Comparison of ENCODE assay signal across 8 cellular contexts in genomic region chr12:108732489-108732888, GRCh38. TPM values are rescaled to one million over a fixed set of nuclear protein-coding genes. Genes with fewer than 3 reads are reported as not detected.
A peak's percentile ranks its signal among the peaks of the same experiment; 100 is the strongest.
DNase-seq lines count a peak whose midpoint lies in the region; ATAC-seq, FAIRE-seq and TF ChIP-seq lines count a peak whose summit lies in the region.

No MANE protein-coding gene starts in this region.

- H3K4me2 ChIP-seq in A549 = peak overlapping the region; percentile 71

- no peaks in the 10 kb centered on the region for H3K9me3 ChIP-seq in A549
- H3K9me3 ChIP-seq in HUES6 (ENCODE audit: control insufficient read depth, insufficient read depth, low read depth, low read length) = no peaks in the 10 kb centered on the region
- H3K9me3 ChIP-seq in muscle layer of colon (ENCODE audit: low read length) = no peaks in the 10 kb centered on the region

- WGBS in A549 (ENCODE audit: missing lambda C conversion rate) = 43% methylated on average over 6 of the region's 6 CpGs

- peak overlapping the region; percentile 50 for H3K9ac ChIP-seq in HUES6 (ENCODE audit: low read length)
- peak overlapping the region; percentile 49 for H3K9ac ChIP-seq in muscle layer of colon (ENCODE audit: low read length)

- CTCF ChIA-PET in A549 (lab: Yijun Ruan, JAX) = interaction anchor here (1.1 to 4.9 kb wide), 6 partner anchors 11 to 73 kb away, joined by 3 to 24 read pairs (median 4); no protein-coding TSS in a partner anchor

- H3K27me3 ChIP-seq in HUES6 (ENCODE audit: control insufficient read depth, insufficient read depth, low read length) = no peaks in the 10 kb centered on the region
- H3K27me3 ChIP-seq in muscle layer of colon (ENCODE audit: control insufficient read depth in 1 of 2, insufficient read depth in 2 of 2, low read length in 2 of 2) = no peaks in the 10 kb centered on the region

- TF ChIP-seq POLR2A in A549 (IDR thresholded peaks at IDR 0.05; ENCODE audit: low read length) = no peak

- H3K27ac ChIP-seq in A549 (peak overlapping the region; percentile 87 to 98), HUES6 (ENCODE audit: low read depth, low read length) (peak overlapping the region; percentile 35), caudate nucleus (ENCODE audit: low read depth, low read length) (peak overlapping the region; percentile 98), muscle layer of colon (ENCODE audit: low read depth, low read length) (peak overlapping the region; percentile 78)

- no peak for TF ChIP-seq RAD21 in A549 (conservative IDR thresholded peaks at IDR 0.05 in 1 of 2, IDR thresholded peaks at IDR 0.05 in 1 of 2)

- TF ChIP-seq EP300 in A549 (IDR thresholded peaks at IDR 0.05) = no peak

- H3K4me3 ChIP-seq in A549 (peak overlapping the region; percentile 36), HUES6 (ENCODE audit: low read depth, low read length) (peak overlapping the region; percentile 76), muscle layer of colon (ENCODE audit: low read depth in 1 of 2, low read length in 2 of 2) (peak overlapping the region in 1 of 2 donors; percentile 85)

- no peak for ATAC-seq in A549
- no peak for ATAC-seq in GM19023 (IDR thresholded peaks at IDR 0.05; ENCODE audit: unreplicated experiment)
- no peak for ATAC-seq in GM21576 (IDR thresholded peaks at IDR 0.05; ENCODE audit: unreplicated experiment)

- H3K36me3 ChIP-seq in HUES6 (ENCODE audit: control insufficient read depth, insufficient read depth, low read length) (no peaks in the 10 kb centered on the region), muscle layer of colon (ENCODE audit: insufficient read depth, low read length) (no peaks in the 10 kb centered on the region)

- peaks cover 50% of the 10 kb centered on the region for H3K4me1 ChIP-seq in A549
- H3K4me1 ChIP-seq in HUES6 (ENCODE audit: control insufficient read depth, insufficient read depth, low read length) = peaks cover 26% of the 10 kb centered on the region
- H3K4me1 ChIP-seq in muscle layer of colon (ENCODE audit: insufficient read depth, low read length) = peaks cover 19% of the 10 kb centered on the region

- POLR2A ChIA-PET in A549 (lab: Yijun Ruan, JAX) = interaction anchor here (1.1 to 1.7 kb wide), 2 partner anchors 9 to 125 kb away, joined by 4 read pairs; partner anchors contain the start of gene SSH1

- TF ChIP-seq CTCF in A549 (IDR thresholded peaks at IDR 0.05) (no peak), GM10266 (IDR thresholded peaks at IDR 0.05; ENCODE audit: control insufficient read depth, insufficient read depth, low read depth, missing control alignments) (no peak)

- no peak for DNase-seq in A549 (ENCODE audit: low read depth in 1 of 2, low spot score in 1 of 2)
- no peak for DNase-seq in caudate nucleus (lab: John Stamatoyannopoulos, UW)
- DNase-seq in GM10266 (ENCODE audit: extremely low spot score) = no peak
- DNase-seq in NCI-H1092 (lab: John Stamatoyannopoulos, UW) = no peak

- FAIRE-seq in A549 (lab: Jason Lieb, UNC) = no peak

TF ChIP-seq in A549, 52 proteins besides CTCF, POLR2A, EP300 and RAD21:
- TF ChIP-seq FOXS1 (CRISPR knock-in tag; IDR thresholded peaks at IDR 0.05) (0 out of 2 replicates have a peak, but pooled peaks have one; percentile 5), HDAC2 (IDR thresholded peaks at IDR 0.05) (0 out of 2 replicates have a peak, but pooled peaks have one; percentile 46), KDM5A (IDR thresholded peaks at IDR 0.05) (no peak), MYC (IDR thresholded peaks at IDR 0.05; ENCODE audit: borderline replicate concordance, low read length) (no peak), KDM1A (IDR thresholded peaks at IDR 0.05; ENCODE audit: low read depth) (peak; percentile 85; the same call in 1 of the 2 replicates)
TF ChIP-seq in A549: peak in this region for 3.

RNA-seq across cellular contexts. Expression of gene CORO1C, which starts 1.2 kb away (rescaled TPM):
- polyA plus RNA-seq in A549 (2011; rRNA removed) (245 and 296 TPM in 2 replicates), A549 (2017; fragmentation: RNase III; extraction: RNeasy Plus Mini Kit Qiagen cat#74134 plus additional on column Dnase treatment) (165 to 189 TPM (median 166 TPM) in 3 replicates)
- 158 and 173 TPM in 2 replicates for polyA plus RNA-seq in A549 (2012; cell fraction: cytosol; rRNA removed)
- 116 and 183 TPM in 2 replicates for polyA plus RNA-seq in A549 (2012; cell fraction: nucleus; rRNA removed)
- 601 and 684 TPM in 2 replicates for polyA minus RNA-seq in A549 (2011; rRNA and poly(A)+ RNA removed)

Comparison
In these comparisons a context has a peak if more than half of its experiments do, and no peak if none do; other contexts are left out.
1. H3K27ac ChIP-seq: peak in every context shown above with its lines; median percentile 98 in caudate nucleus; 92 in A549; 78 in muscle layer of colon; 35 in HUES6.